ENCODE assay signal across 12 cellular contexts in the genomic region with DNA sequence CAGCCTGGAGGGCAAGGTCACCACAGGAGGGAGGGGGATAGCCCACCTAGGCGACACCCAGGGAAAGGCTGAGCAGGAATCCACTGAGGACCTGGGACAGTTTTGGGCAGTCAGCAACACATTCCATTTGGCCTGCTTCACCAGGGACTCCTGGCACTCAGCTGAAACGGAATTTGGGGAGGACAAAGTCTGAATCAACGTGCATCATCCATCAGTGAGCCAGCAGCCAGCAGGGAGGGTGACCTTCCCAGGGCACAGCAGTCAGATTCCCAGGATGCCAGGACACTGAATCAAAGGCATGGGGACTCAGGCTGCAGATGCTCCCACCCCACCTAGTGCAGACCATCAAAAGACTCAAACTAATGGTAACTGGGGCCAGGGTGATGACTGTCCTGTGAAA. TPM values are rescaled to one million over a fixed set of nuclear protein-coding genes. Genes with fewer than 3 reads are reported as not detected.
DNase-seq lines count a peak whose midpoint lies in the region; ATAC-seq, FAIRE-seq and TF ChIP-seq lines count a peak whose summit lies in the region.
"Had no signal": no experiment of that assay in that cellular context is flagged by ENCODE, and none has a peak within 500 bp of the region (broad histone marks: within the 10 kb centered on the region; RNA-seq: fewer than 3 reads in every experiment).

No MANE protein-coding gene starts in this region.

- H4K20me1 ChIP-seq in GM23338 (replicated peaks; ENCODE audit: insufficient read depth), result peaks cover 8% of the 10 kb centered on the region; the same call in 1 of the 2 replicates

- no peak overlapping the region for H2AFZ ChIP-seq in GM23338

- FAIRE-seq in GM19239 (lab: Jason Lieb, UNC), result no peak

- no peaks in the 10 kb centered on the region for H3F3A ChIP-seq in GM23338 (replicated peaks; ENCODE audit: low read depth)

- no peak overlapping the region for H3K4me2 ChIP-seq in GM23338

- H3K27ac Mint-ChIP-seq in activated CD4-positive, alpha-beta memory T cell treated with anti-CD3 and anti-CD28 coated beads for 36 hours, result no peak overlapping the region
- no peak overlapping the region for H3K27ac Mint-ChIP-seq in activated CD4-positive, alpha-beta memory T cell treated with anti-CD3 and anti-CD28 coated beads, Interleukin-2, amount 10 ng/mL, durations not matched to agents 7 days and 5 days
- H3K27ac Mint-ChIP-seq in GM23338, result no peak overlapping the region
- no peak overlapping the region for H3K27ac Mint-ChIP-seq in activated CD4-positive, alpha-beta T cell treated with anti-CD3 and anti-CD28 coated beads, Interleukin-2, amount 10 ng/mL, durations not matched to agents 7 days and 5 days
- H3K27ac Mint-ChIP-seq: activated naive CD4-positive, alpha-beta T cell treated with anti-CD3 and anti-CD28 coated beads for 36 hours; T-helper 1 cell treated with Interleukin-12 subunit alpha and Interleukin-12 subunit beta and Interleukin-4 antibody, amounts not matched to agents 30 μg/mL and 1 μg/mL, for 36 hours had no signal

- H3K9me2 ChIP-seq in GM23338 (ENCODE audit: insufficient read depth), result no peaks in the 10 kb centered on the region

- POLR2A ChIA-PET in activated CD4-positive, alpha-beta memory T cell treated with anti-CD3 and anti-CD28 coated beads for 36 hours (lab: Charles Lee), result no interaction called here
- POLR2A ChIA-PET in activated CD4-positive, alpha-beta memory T cell treated with anti-CD3 and anti-CD28 coated beads, Interleukin-2, amount 10 ng/mL, durations not matched to agents 7 days and 5 days (lab: Charles Lee), result no interaction called here
- POLR2A ChIA-PET in activated CD4-positive, alpha-beta T cell treated with anti-CD3 and anti-CD28 coated beads, Interleukin-2, amount 10 ng/mL, durations not matched to agents 7 days and 5 days (lab: Charles Lee), result no interaction called here

- H3K36me3 ChIP-seq in spleen (peaks cover 0 to 77% (median 24%) of the 10 kb centered on the region in 6 donors), GM23338 (ENCODE audit: insufficient read depth) (no peaks in the 10 kb centered on the region)

- TF ChIP-seq CTCF in fibroblast of pulmonary artery (IDR thresholded peaks at IDR 0.05; ENCODE audit: low read length, missing control alignments) (no peak), spleen (IDR thresholded peaks at IDR 0.05 in 8 of 11, conservative IDR thresholded peaks at IDR 0.05 in 3 of 11) (no peak), GM23338 (conservative IDR thresholded peaks at IDR 0.05; ENCODE audit: low read depth in 2 of 2) (no peak)

- H3K27me3 Mint-ChIP-seq in activated CD4-positive, alpha-beta memory T cell treated with anti-CD3 and anti-CD28 coated beads for 36 hours, result no peaks in the 10 kb centered on the region
- H3K27me3 Mint-ChIP-seq in activated CD4-positive, alpha-beta memory T cell treated with anti-CD3 and anti-CD28 coated beads, Interleukin-2, amount 10 ng/mL, durations not matched to agents 7 days and 5 days, result no peaks in the 10 kb centered on the region
- peaks cover 8% of the 10 kb centered on the region for H3K27me3 Mint-ChIP-seq in GM23338 (ENCODE audit: insufficient read depth, low read depth, poor library complexity)
- no peaks in the 10 kb centered on the region for H3K27me3 Mint-ChIP-seq in activated CD4-positive, alpha-beta T cell treated with anti-CD3 and anti-CD28 coated beads, Interleukin-2, amount 10 ng/mL, durations not matched to agents 7 days and 5 days

- H3K79me2 ChIP-seq in GM23338 (replicated peaks; ENCODE audit: insufficient read depth), result peaks cover 57% of the 10 kb centered on the region

- H3K4me3 ChIP-seq in fibroblast of pulmonary artery (replicated peaks; ENCODE audit: low read depth, low read length) (no peak overlapping the region), spleen (peak overlapping the region in 1 of 8 donors; percentile 92), GM23338 (no peak overlapping the region)
- H3K4me3 ChIP-seq: transverse colon had no signal

- peak; percentile 39 for ATAC-seq in SK-N-SH treated with all-trans-retinoic acid at 6 μM for 48 hours
- no peak for ATAC-seq in GM23338

- peaks cover 78% of the 10 kb centered on the region for H3K4me1 Mint-ChIP-seq in activated CD4-positive, alpha-beta memory T cell treated with anti-CD3 and anti-CD28 coated beads for 36 hours (ENCODE audit: low read depth)
- peaks cover 84% of the 10 kb centered on the region for H3K4me1 Mint-ChIP-seq in activated CD4-positive, alpha-beta memory T cell treated with anti-CD3 and anti-CD28 coated beads, Interleukin-2, amount 10 ng/mL, durations not matched to agents 7 days and 5 days
- H3K4me1 Mint-ChIP-seq in GM23338, result peaks cover 36% of the 10 kb centered on the region
- H3K4me1 Mint-ChIP-seq in activated CD4-positive, alpha-beta T cell treated with anti-CD3 and anti-CD28 coated beads, Interleukin-2, amount 10 ng/mL, durations not matched to agents 7 days and 5 days, result peaks cover 80% of the 10 kb centered on the region

- no peaks in the 10 kb centered on the region for H3K9me3 ChIP-seq in spleen
- H3K9me3 ChIP-seq: transverse colon had no signal

- H3K4me1 ChIP-seq in spleen (peaks cover 43 to 94% (median 90%) of the 10 kb centered on the region in 6 donors), GM23338 (ENCODE audit: insufficient read depth) (peaks cover 7% of the 10 kb centered on the region; the same call in 1 of the 2 replicates)

- TF ChIP-seq POLR2A in spleen (IDR thresholded peaks at IDR 0.05), result no peak

- WGBS in spleen, 5 donors, result 72 to 90% (median 80%) methylated on average over 3 of the region's 3 CpGs

- H3K36me3 Mint-ChIP-seq in activated CD4-positive, alpha-beta memory T cell treated with anti-CD3 and anti-CD28 coated beads for 36 hours, result peaks cover 17% of the 10 kb centered on the region
- H3K36me3 Mint-ChIP-seq in activated CD4-positive, alpha-beta memory T cell treated with anti-CD3 and anti-CD28 coated beads, Interleukin-2, amount 10 ng/mL, durations not matched to agents 7 days and 5 days (ENCODE audit: low read depth), result peaks cover 67% of the 10 kb centered on the region
- H3K36me3 Mint-ChIP-seq in GM23338 (ENCODE audit: low read depth), result peaks cover 45% of the 10 kb centered on the region
- peaks cover 36% of the 10 kb centered on the region for H3K36me3 Mint-ChIP-seq in activated CD4-positive, alpha-beta T cell treated with anti-CD3 and anti-CD28 coated beads, Interleukin-2, amount 10 ng/mL, durations not matched to agents 7 days and 5 days (ENCODE audit: low read depth)

- no peak overlapping the region for H3K4me3 Mint-ChIP-seq in activated CD4-positive, alpha-beta memory T cell treated with anti-CD3 and anti-CD28 coated beads for 36 hours
- no peak overlapping the region for H3K4me3 Mint-ChIP-seq in activated CD4-positive, alpha-beta memory T cell treated with anti-CD3 and anti-CD28 coated beads, Interleukin-2, amount 10 ng/mL, durations not matched to agents 7 days and 5 days
- no peak overlapping the region for H3K4me3 Mint-ChIP-seq in GM23338
- H3K4me3 Mint-ChIP-seq in activated CD4-positive, alpha-beta T cell treated with anti-CD3 and anti-CD28 coated beads, Interleukin-2, amount 10 ng/mL, durations not matched to agents 7 days and 5 days, result no peak overlapping the region
- H3K4me3 Mint-ChIP-seq: activated naive CD4-positive, alpha-beta T cell treated with anti-CD3 and anti-CD28 coated beads for 36 hours; T-helper 1 cell treated with Interleukin-12 subunit alpha and Interleukin-12 subunit beta and Interleukin-4 antibody, amounts not matched to agents 30 μg/mL and 1 μg/mL, for 36 hours had no signal

- H3K27ac ChIP-seq in spleen, result peak overlapping the region in 3 of 8 donors; percentile 84 to 98 (median 96)
- H3K27ac ChIP-seq in GM23338 (ENCODE audit: low read depth), result no peak overlapping the region
- H3K27ac ChIP-seq: transverse colon had no signal

- DNase-seq in activated CD4-positive, alpha-beta memory T cell treated with anti-CD3 and anti-CD28 coated beads for 36 hours, result peak; percentile 5
- no peak for DNase-seq in activated CD4-positive, alpha-beta memory T cell treated with anti-CD3 and anti-CD28 coated beads, Interleukin-2, amount 10 ng/mL, durations not matched to agents 7 days and 5 days
- peak; percentile 64 for DNase-seq in fibroblast of pulmonary artery (ENCODE audit: low read depth)
- DNase-seq in spleen, result peak; percentile 57
- no peak for DNase-seq in GM19239 (ENCODE audit: insufficient read length, low spot score)
- no peak for DNase-seq in GM23338 (ENCODE audit: low spot score)
- DNase-seq in activated CD4-positive, alpha-beta T cell treated with anti-CD3 and anti-CD28 coated beads, Interleukin-2, amount 10 ng/mL, durations not matched to agents 7 days and 5 days, result no peak
- DNase-seq: activated naive CD4-positive, alpha-beta T cell treated with anti-CD3 and anti-CD28 coated beads for 36 hours; foreskin melanocyte; transverse colon had no signal

- intact Hi-C loops in activated CD4-positive, alpha-beta memory T cell treated with anti-CD3 and anti-CD28 coated beads for 36 hours (cut with micrococcal nuclease), result no loop called here
- intact Hi-C loops in spleen (cut with DNase I; ENCODE audit: low total_unique reads), result no loop called here

- H3K27me3 ChIP-seq in spleen (replicated peaks in 1 of 7), result no peaks in the 10 kb centered on the region
- no peaks in the 10 kb centered on the region for H3K27me3 ChIP-seq in GM23338 (ENCODE audit: insufficient read depth)
- H3K27me3 ChIP-seq: transverse colon had no signal

- CTCF ChIA-PET in activated CD4-positive, alpha-beta memory T cell treated with anti-CD3 and anti-CD28 coated beads for 36 hours (lab: Charles Lee), result no interaction called here
- CTCF ChIA-PET in activated CD4-positive, alpha-beta memory T cell treated with anti-CD3 and anti-CD28 coated beads, Interleukin-2, amount 10 ng/mL, durations not matched to agents 7 days and 5 days (lab: Charles Lee), result no interaction called here
- CTCF ChIA-PET in activated CD4-positive, alpha-beta T cell treated with anti-CD3 and anti-CD28 coated beads, Interleukin-2, amount 10 ng/mL, durations not matched to agents 7 days and 5 days (lab: Charles Lee), result interaction anchor here (1.6 kb wide), 1 partner anchor 14 kb away, joined by 4 read pairs; no protein-coding TSS in a partner anchor

- no peaks in the 10 kb centered on the region for H3K9me3 Mint-ChIP-seq in activated CD4-positive, alpha-beta memory T cell treated with anti-CD3 and anti-CD28 coated beads for 36 hours
- no peaks in the 10 kb centered on the region for H3K9me3 Mint-ChIP-seq in activated CD4-positive, alpha-beta memory T cell treated with anti-CD3 and anti-CD28 coated beads, Interleukin-2, amount 10 ng/mL, durations not matched to agents 7 days and 5 days
- H3K9me3 Mint-ChIP-seq in GM23338, result no peaks in the 10 kb centered on the region
- no peaks in the 10 kb centered on the region for H3K9me3 Mint-ChIP-seq in activated CD4-positive, alpha-beta T cell treated with anti-CD3 and anti-CD28 coated beads, Interleukin-2, amount 10 ng/mL, durations not matched to agents 7 days and 5 days
- H3K9me3 Mint-ChIP-seq: activated naive CD4-positive, alpha-beta T cell treated with anti-CD3 and anti-CD28 coated beads for 36 hours; T-helper 1 cell treated with Interleukin-12 subunit alpha and Interleukin-12 subunit beta and Interleukin-4 antibody, amounts not matched to agents 30 μg/mL and 1 μg/mL, for 36 hours had no signal

RNA-seq across cellular contexts. Expression of a gene that starts 4.6 kb away (rescaled TPM):
- 10 to 100 TPM; 19.7 to 19.9 TPM for total RNA-seq in activated CD4-positive, alpha-beta memory T cell treated with anti-CD3 and anti-CD28 coated beads for 36 hours
- total RNA-seq in activated CD4-positive, alpha-beta memory T cell treated with anti-CD3 and anti-CD28 coated beads, Interleukin-2, amount 10 ng/mL, durations not matched to agents 7 days and 5 days, result 10 to 100 TPM; 31.4 to 32.0 TPM
- total RNA-seq in spleen, result 10 to 100 TPM; 29.1 to 43.3 (median 30.7) TPM
- 10 to 100 TPM; 10.1 to 23.1 (median 11.3) TPM for polyA plus RNA-seq in spleen
- 16.8 and 26.1 TPM in 2 replicates for total RNA-seq in GM23338 (2014; rRNA removed; shearing (Covaris generic))
- polyA plus RNA-seq in GM23338 (2016; fragmentation: Nextera tagmentation; extraction: Ambion mirVana), result 2.8 and 3.9 TPM in 2 replicates
- total RNA-seq in activated CD4-positive, alpha-beta T cell treated with anti-CD3 and anti-CD28 coated beads, Interleukin-2, amount 10 ng/mL, durations not matched to agents 7 days and 5 days, result 10 to 100 TPM; 29.7 to 32.7 TPM

RNA-seq across cellular contexts. Expression of a gene that starts 16.9 kb away (rescaled TPM):
- 10 to 100 TPM; 50.3 to 51.4 TPM for total RNA-seq in activated CD4-positive, alpha-beta memory T cell treated with anti-CD3 and anti-CD28 coated beads for 36 hours
- total RNA-seq in activated CD4-positive, alpha-beta memory T cell treated with anti-CD3 and anti-CD28 coated beads, Interleukin-2, amount 10 ng/mL, durations not matched to agents 7 days and 5 days, result 10 to 100 TPM; 54.1 to 60.1 TPM
- 10 to 100 TPM; 32.6 to 43.1 (median 41.3) TPM for total RNA-seq in spleen
- polyA plus RNA-seq in spleen (10 to 100 TPM; 13.2 to 19.8 (median 16.6) TPM), GM23338 (2016; fragmentation: Nextera tagmentation; extraction: Ambion mirVana) (9.0 and 10.3 TPM in 2 replicates)
- 26.3 and 39.7 TPM in 2 replicates for total RNA-seq in GM23338 (2014; rRNA removed; shearing (Covaris generic))
- 10 to 100 TPM; 46.5 to 56.9 TPM for total RNA-seq in activated CD4-positive, alpha-beta T cell treated with anti-CD3 and anti-CD28 coated beads, Interleukin-2, amount 10 ng/mL, durations not matched to agents 7 days and 5 days

RNA-seq across cellular contexts. Expression of a gene that starts 37.8 kb away (rescaled TPM):
- total RNA-seq in activated CD4-positive, alpha-beta memory T cell treated with anti-CD3 and anti-CD28 coated beads for 36 hours, result 10 to 100 TPM; 60.4 to 65.9 TPM
- 10 to 100 TPM; 45.9 to 49.8 TPM for total RNA-seq in activated CD4-positive, alpha-beta memory T cell treated with anti-CD3 and anti-CD28 coated beads, Interleukin-2, amount 10 ng/mL, durations not matched to agents 7 days and 5 days
- 10 to 100 TPM; 33.5 to 81.1 (median 45.9) TPM for total RNA-seq in spleen
- polyA plus RNA-seq in spleen (100 to 1,000 TPM in 2 of 3 donors, 10 to 100 TPM in 1; 57.1 to 138 (median 125) TPM), GM23338 (2016; fragmentation: Nextera tagmentation; extraction: Ambion mirVana) (38.3 and 41.2 TPM in 2 replicates)
- total RNA-seq in GM23338 (2014; rRNA removed; shearing (Covaris generic)), result 34.4 and 57.1 TPM in 2 replicates
- total RNA-seq in activated CD4-positive, alpha-beta T cell treated with anti-CD3 and anti-CD28 coated beads, Interleukin-2, amount 10 ng/mL, durations not matched to agents 7 days and 5 days, result 10 to 100 TPM; 55.5 to 57.6 TPM

Comparison
In these comparisons a context has a peak if more than half of its experiments do, and no peak if none do; other contexts are left out.
1. DNase-seq: peak in activated CD4-positive, alpha-beta memory T cell treated with anti-CD3 and anti-CD28 coated beads for 36 hours (single experiment), fibroblast of pulmonary artery (single experiment) and spleen (single experiment); none in activated CD4-positive, alpha-beta memory T cell treated with anti-CD3 and anti-CD28 coated beads, Interleukin-2, amount 10 ng/mL, durations not matched to agents 7 days and 5 days (single experiment), GM19239 (single experiment), GM23338 (single experiment) and activated CD4-positive, alpha-beta T cell treated with anti-CD3 and anti-CD28 coated beads, Interleukin-2, amount 10 ng/mL, durations not matched to agents 7 days and 5 days (single experiment).